In the genomic region with DNA sequence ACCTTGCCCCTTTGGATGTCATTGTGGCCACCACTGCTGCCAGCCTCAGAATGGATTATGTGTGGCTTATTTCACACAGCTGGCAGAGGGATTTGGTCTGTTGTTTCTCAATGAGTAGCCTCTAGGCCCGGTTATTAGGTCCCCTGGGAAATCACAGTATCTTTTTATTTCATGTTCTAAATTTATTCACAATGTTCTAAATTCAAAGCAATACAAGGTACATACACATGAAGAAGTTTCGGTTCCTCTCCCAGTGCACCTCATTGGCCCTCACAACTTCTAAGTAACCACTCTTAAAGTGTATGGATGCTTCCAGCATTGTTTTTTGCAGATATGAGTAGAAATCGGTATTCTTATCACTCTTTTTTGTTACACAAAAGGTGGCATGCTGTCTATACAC, we compare ENCODE assay signal across 13 cellular contexts.
DNase-seq lines count a peak whose midpoint lies in the region; ATAC-seq lines count a peak whose summit lies in the region.
"Had no signal": no experiment of that assay in that cellular context is flagged by ENCODE, and none has a peak within 500 bp of the region (broad histone marks: within the 10 kb centered on the region; RNA-seq: fewer than 3 reads in every experiment).

No MANE protein-coding gene starts in this region.

- H3K4me1 ChIP-seq in neuronal stem cell (ENCODE audit: control insufficient read depth in 2 of 2, insufficient read depth in 1 of 2, low read depth in 1 of 2, low read length in 2 of 2), result no peaks in the 10 kb centered on the region
- H3K4me1 ChIP-seq: right atrium auricular region had no signal

- H3K9me3 Mint-ChIP-seq in activated CD4-positive, alpha-beta T cell treated with anti-CD3 and anti-CD28 coated beads, Interleukin-2, amount 10 ng/mL, durations not matched to agents 7 days and 5 days, result peaks cover 3% of the 10 kb centered on the region

- H2BK5ac ChIP-seq in neuronal stem cell (ENCODE audit: low read length), result no peak overlapping the region

- no peaks in the 10 kb centered on the region for H3K36me3 Mint-ChIP-seq in activated CD4-positive, alpha-beta T cell treated with anti-CD3 and anti-CD28 coated beads, Interleukin-2, amount 10 ng/mL, durations not matched to agents 7 days and 5 days (ENCODE audit: low read depth)
- H3K36me3 Mint-ChIP-seq: CD8-positive, alpha-beta memory T cell had no signal

- H3K18ac ChIP-seq in neuronal stem cell (ENCODE audit: low read length), result peak overlapping the region; percentile 13

- no peak overlapping the region for H2BK120ac ChIP-seq in neuronal stem cell (ENCODE audit: low read depth, low read length)

- peak overlapping the region; percentile 63 for H2BK12ac ChIP-seq in neuronal stem cell (ENCODE audit: low read length)

- H3K36me3 ChIP-seq in neuronal stem cell (replicated peaks in 1 of 2; ENCODE audit: control insufficient read depth in 2 of 2, insufficient read depth in 2 of 2, low read length in 2 of 2), result no peaks in the 10 kb centered on the region
- H3K36me3 ChIP-seq: right atrium auricular region had no signal

- CTCF ChIA-PET in activated CD4-positive, alpha-beta T cell treated with anti-CD3 and anti-CD28 coated beads, Interleukin-2, amount 10 ng/mL, durations not matched to agents 7 days and 5 days (lab: Charles Lee), result no interaction called here

- H3K23ac ChIP-seq in neuronal stem cell (ENCODE audit: low read depth, low read length, poor library complexity), result peak overlapping the region; percentile 60

- H3K4me2 ChIP-seq in neuronal stem cell (ENCODE audit: insufficient read depth, low read length, poor library complexity, severe bottlenecking), result no peak overlapping the region

- no peaks in the 10 kb centered on the region for H3K79me1 ChIP-seq in neuronal stem cell (ENCODE audit: low read depth, low read length)

- peak overlapping the region; percentile 29 for H3K4ac ChIP-seq in neuronal stem cell (ENCODE audit: low read length)

- H3K14ac ChIP-seq in neuronal stem cell (ENCODE audit: low read length), result peak overlapping the region; percentile 75

- no peak for DNase-seq in neuronal stem cell (ENCODE audit: low spot score)
- DNase-seq in activated CD4-positive, alpha-beta T cell treated with anti-CD3 and anti-CD28 coated beads, Interleukin-2, amount 10 ng/mL, durations not matched to agents 7 days and 5 days, result no peak
- DNase-seq in activated CD4-positive, CD25-positive, alpha-beta regulatory T cell (lab: John Stamatoyannopoulos, UW), result no peak
- no peak for DNase-seq in stimulated activated CD4-positive, alpha-beta T cell treated with anti-CD3 and anti-CD28 coated beads, Interleukin-12 subunit alpha, Interleukin-12 subunit beta, amount 100 ng/mL, for 4 hours
- DNase-seq: CD8-positive, alpha-beta memory T cell; hypothalamus; midbrain; SHP77; trophoblast cell had no signal

- no peaks in the 10 kb centered on the region for H3K27me3 ChIP-seq in neuronal stem cell (ENCODE audit: control insufficient read depth in 3 of 3, insufficient read depth in 3 of 3, low read depth in 1 of 3, low read length in 3 of 3)
- H3K27me3 ChIP-seq: right atrium auricular region had no signal

- no peaks in the 10 kb centered on the region for H3K27me3 Mint-ChIP-seq in activated CD4-positive, alpha-beta T cell treated with anti-CD3 and anti-CD28 coated beads, Interleukin-2, amount 10 ng/mL, durations not matched to agents 7 days and 5 days
- H3K27me3 Mint-ChIP-seq: CD8-positive, alpha-beta memory T cell had no signal

- no peak overlapping the region for H3K4me3 Mint-ChIP-seq in activated CD4-positive, alpha-beta T cell treated with anti-CD3 and anti-CD28 coated beads, Interleukin-2, amount 10 ng/mL, durations not matched to agents 7 days and 5 days
- H3K4me3 Mint-ChIP-seq: CD8-positive, alpha-beta memory T cell had no signal

- H2BK15ac ChIP-seq in neuronal stem cell (ENCODE audit: low read length), result no peak overlapping the region

- H3K4me3 ChIP-seq in neuronal stem cell (ENCODE audit: low read length in 2 of 2), result no peak overlapping the region
- H3K4me3 ChIP-seq: right atrium auricular region had no signal

- H3K27ac ChIP-seq in neuronal stem cell (replicated peaks; ENCODE audit: low read length), result no peak overlapping the region
- H3K27ac ChIP-seq: right atrium auricular region had no signal

- ATAC-seq in GM18861 (IDR thresholded peaks at IDR 0.05; ENCODE audit: unreplicated experiment) (peak; percentile 96), GM21576 (IDR thresholded peaks at IDR 0.05; ENCODE audit: unreplicated experiment) (peak; percentile 85), HG03280 (IDR thresholded peaks at IDR 0.05; ENCODE audit: unreplicated experiment) (peak; percentile 65)

- peak overlapping the region; percentile 17 for H4K91ac ChIP-seq in neuronal stem cell (ENCODE audit: low read depth, low read length, poor library complexity)

- no peak overlapping the region for H4K8ac ChIP-seq in neuronal stem cell (ENCODE audit: low read depth, low read length)

- no peaks in the 10 kb centered on the region for H3K9me3 ChIP-seq in neuronal stem cell (replicated peaks in 1 of 2; ENCODE audit: control insufficient read depth in 2 of 2, insufficient read depth in 1 of 2, low read depth in 1 of 2, low read length in 2 of 2)
- H3K9me3 ChIP-seq: right atrium auricular region had no signal

- H3K9ac ChIP-seq in neuronal stem cell (ENCODE audit: low read depth, low read length, poor library complexity), result peak overlapping the region; percentile 72

- no peak overlapping the region for H2AFZ ChIP-seq in neuronal stem cell (ENCODE audit: low read length)

- no CpG with 5 or more reads among the region's 3 CpGs for WGBS in neuronal stem cell (ENCODE audit: extremely low coverage in 2 of 2, insufficient read length in 2 of 2, insufficient replicate concordance in 1 of 2), 2 donors

- H3K27ac Mint-ChIP-seq in activated CD4-positive, alpha-beta T cell treated with anti-CD3 and anti-CD28 coated beads, Interleukin-2, amount 10 ng/mL, durations not matched to agents 7 days and 5 days, result no peak overlapping the region
- H3K27ac Mint-ChIP-seq: CD8-positive, alpha-beta memory T cell had no signal

- no peak overlapping the region for H2AK5ac ChIP-seq in neuronal stem cell (ENCODE audit: low read depth, low read length)

- POLR2A ChIA-PET in activated CD4-positive, alpha-beta T cell treated with anti-CD3 and anti-CD28 coated beads, Interleukin-2, amount 10 ng/mL, durations not matched to agents 7 days and 5 days (lab: Charles Lee), result no interaction called here

- no peaks in the 10 kb centered on the region for H3K4me1 Mint-ChIP-seq in activated CD4-positive, alpha-beta T cell treated with anti-CD3 and anti-CD28 coated beads, Interleukin-2, amount 10 ng/mL, durations not matched to agents 7 days and 5 days
- H3K4me1 Mint-ChIP-seq: CD8-positive, alpha-beta memory T cell had no signal
